2 cellular contexts compared by ENCODE assay signal in the genomic region with DNA sequence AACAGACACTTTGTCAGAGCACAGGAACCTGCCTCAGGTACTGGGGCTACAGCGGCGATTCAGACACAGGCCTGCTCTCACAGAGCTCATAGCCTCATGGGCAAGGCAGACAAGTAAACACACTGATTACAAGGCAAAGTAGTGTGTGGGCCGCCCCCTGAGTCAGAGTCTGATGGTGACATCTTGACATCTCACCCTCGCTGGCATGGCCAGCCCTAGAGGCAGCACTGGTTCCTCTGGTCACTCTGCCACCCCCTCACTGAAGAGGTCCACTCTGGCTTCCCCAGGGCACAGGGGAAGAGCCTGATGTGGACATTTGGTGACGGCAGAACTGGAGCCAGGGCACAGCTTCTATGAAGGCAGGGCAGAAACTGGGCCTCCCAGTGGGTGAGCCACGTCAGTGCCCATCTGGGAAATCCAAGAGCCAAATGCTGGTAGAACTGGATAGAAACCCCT.
A peak's percentile ranks its signal among the peaks of the same experiment; 100 is the strongest.
TF ChIP-seq lines count a peak whose summit lies in the region.

No MANE protein-coding gene starts in this region.

TF ChIP-seq in HCT116, 20 proteins besides CTCF, POLR2A, EP300 and RAD21:
- TF ChIP-seq ZNF274 (IDR thresholded peaks at IDR 0.05; ENCODE audit: low read depth, low read length): no peak
- no peak for TF ChIP-seq EGR1 (IDR thresholded peaks at IDR 0.05; ENCODE audit: low read depth)
- TF ChIP-seq POLR2AphosphoS5 (IDR thresholded peaks at IDR 0.05; ENCODE audit: low read depth, low read length): no peak
- TF ChIP-seq ELF1 (IDR thresholded peaks at IDR 0.05; ENCODE audit: borderline replicate concordance, low read depth): no peak
- no peak for TF ChIP-seq EZH2phosphoT487 (IDR thresholded peaks at IDR 0.05; ENCODE audit: borderline replicate concordance)
- no peak for TF ChIP-seq SIN3A (IDR thresholded peaks at IDR 0.05; ENCODE audit: low read depth)
- TF ChIP-seq TCF7L2 (IDR thresholded peaks at IDR 0.05; ENCODE audit: borderline replicate concordance, extremely low read depth, insufficient read depth, insufficient read length): no peak
- TF ChIP-seq EZH2 (IDR thresholded peaks at IDR 0.05): no peak
- no peak for TF ChIP-seq CEBPB (IDR thresholded peaks at IDR 0.05; ENCODE audit: low read depth)
- TF ChIP-seq SRF (IDR thresholded peaks at IDR 0.05; ENCODE audit: low read depth): no peak
- no peak for TF ChIP-seq MAX (IDR thresholded peaks at IDR 0.05)
- no peak for TF ChIP-seq ATF3 (IDR thresholded peaks at IDR 0.05)
- TF ChIP-seq CBX3 (IDR thresholded peaks at IDR 0.05; ENCODE audit: low read depth): no peak
- TF ChIP-seq JUND (IDR thresholded peaks at IDR 0.05): no peak

TF ChIP-seq in HepG2, 621 proteins besides CTCF, POLR2A, EP300 and RAD21 (continues in another document):
- TF ChIP-seq, protein P1, sequence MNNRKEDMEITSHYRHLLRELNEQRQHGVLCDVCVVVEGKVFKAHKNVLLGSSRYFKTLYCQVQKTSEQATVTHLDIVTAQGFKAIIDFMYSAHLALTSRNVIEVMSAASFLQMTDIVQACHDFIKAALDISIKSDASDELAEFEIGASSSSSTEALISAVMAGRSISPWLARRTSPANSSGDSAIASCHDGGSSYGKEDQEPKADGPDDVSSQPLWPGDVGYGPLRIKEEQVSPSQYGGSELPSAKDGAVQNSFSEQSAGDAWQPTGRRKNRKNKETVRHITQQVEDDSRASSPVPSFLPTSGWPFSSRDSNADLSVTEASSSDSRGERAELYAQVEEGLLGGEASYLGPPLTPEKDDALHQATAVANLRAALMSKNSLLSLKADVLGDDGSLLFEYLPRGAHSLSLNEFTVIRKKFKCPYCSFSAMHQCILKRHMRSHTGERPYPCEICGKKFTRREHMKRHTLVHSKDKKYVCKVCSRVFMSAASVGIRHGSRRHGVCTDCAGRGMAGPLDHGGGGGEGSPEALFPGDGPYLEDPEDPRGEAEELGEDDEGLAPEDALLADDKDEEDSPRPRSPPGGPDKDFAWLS (CRISPR knock-in tag; IDR thresholded peaks at IDR 0.05; ENCODE audit: borderline replicate concordance): 0 out of 2 replicates have a peak, but pooled peaks have one; percentile 52
- no peak for TF ChIP-seq ZBTB1 (CRISPR knock-in tag; IDR thresholded peaks at IDR 0.05; ENCODE audit: borderline replicate concordance)
- 0 out of 2 replicates have a peak, but pooled peaks have one; percentile 13 for TF ChIP-seq TBX3 (IDR thresholded peaks at IDR 0.05; ENCODE audit: borderline replicate concordance)
- TF ChIP-seq, protein P2, sequence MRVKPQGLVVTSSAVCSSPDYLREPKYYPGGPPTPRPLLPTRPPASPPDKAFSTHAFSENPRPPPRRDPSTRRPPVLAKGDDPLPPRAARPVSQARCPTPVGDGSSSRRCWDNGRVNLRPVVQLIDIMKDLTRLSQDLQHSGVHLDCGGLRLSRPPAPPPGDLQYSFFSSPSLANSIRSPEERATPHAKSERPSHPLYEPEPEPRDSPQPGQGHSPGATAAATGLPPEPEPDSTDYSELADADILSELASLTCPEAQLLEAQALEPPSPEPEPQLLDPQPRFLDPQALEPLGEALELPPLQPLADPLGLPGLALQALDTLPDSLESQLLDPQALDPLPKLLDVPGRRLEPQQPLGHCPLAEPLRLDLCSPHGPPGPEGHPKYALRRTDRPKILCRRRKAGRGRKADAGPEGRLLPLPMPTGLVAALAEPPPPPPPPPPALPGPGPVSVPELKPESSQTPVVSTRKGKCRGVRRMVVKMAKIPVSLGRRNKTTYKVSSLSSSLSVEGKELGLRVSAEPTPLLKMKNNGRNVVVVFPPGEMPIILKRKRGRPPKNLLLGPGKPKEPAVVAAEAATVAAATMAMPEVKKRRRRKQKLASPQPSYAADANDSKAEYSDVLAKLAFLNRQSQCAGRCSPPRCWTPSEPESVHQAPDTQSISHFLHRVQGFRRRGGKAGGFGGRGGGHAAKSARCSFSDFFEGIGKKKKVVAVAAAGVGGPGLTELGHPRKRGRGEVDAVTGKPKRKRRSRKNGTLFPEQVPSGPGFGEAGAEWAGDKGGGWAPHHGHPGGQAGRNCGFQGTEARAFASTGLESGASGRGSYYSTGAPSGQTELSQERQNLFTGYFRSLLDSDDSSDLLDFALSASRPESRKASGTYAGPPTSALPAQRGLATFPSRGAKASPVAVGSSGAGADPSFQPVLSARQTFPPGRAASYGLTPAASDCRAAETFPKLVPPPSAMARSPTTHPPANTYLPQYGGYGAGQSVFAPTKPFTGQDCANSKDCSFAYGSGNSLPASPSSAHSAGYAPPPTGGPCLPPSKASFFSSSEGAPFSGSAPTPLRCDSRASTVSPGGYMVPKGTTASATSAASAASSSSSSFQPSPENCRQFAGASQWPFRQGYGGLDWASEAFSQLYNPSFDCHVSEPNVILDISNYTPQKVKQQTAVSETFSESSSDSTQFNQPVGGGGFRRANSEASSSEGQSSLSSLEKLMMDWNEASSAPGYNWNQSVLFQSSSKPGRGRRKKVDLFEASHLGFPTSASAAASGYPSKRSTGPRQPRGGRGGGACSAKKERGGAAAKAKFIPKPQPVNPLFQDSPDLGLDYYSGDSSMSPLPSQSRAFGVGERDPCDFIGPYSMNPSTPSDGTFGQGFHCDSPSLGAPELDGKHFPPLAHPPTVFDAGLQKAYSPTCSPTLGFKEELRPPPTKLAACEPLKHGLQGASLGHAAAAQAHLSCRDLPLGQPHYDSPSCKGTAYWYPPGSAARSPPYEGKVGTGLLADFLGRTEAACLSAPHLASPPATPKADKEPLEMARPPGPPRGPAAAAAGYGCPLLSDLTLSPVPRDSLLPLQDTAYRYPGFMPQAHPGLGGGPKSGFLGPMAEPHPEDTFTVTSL (CRISPR knock-in tag; IDR thresholded peaks at IDR 0.05; ENCODE audit: borderline replicate concordance): peak; percentile 31; the same call in 1 of the 2 replicates
- TF ChIP-seq GATAD1 (CRISPR knock-in tag; IDR thresholded peaks at IDR 0.05): 0 out of 2 replicates have a peak, but pooled peaks have one; percentile 37
- TF ChIP-seq ZSCAN20 (CRISPR knock-in tag; IDR thresholded peaks at IDR 0.05; ENCODE audit: borderline replicate concordance): 0 out of 2 replicates have a peak, but pooled peaks have one; percentile 20
- 0 out of 2 replicates have a peak, but pooled peaks have one; percentile 43 for TF ChIP-seq ZNF264 (CRISPR knock-in tag; IDR thresholded peaks at IDR 0.05)
- TF ChIP-seq, protein P3, sequence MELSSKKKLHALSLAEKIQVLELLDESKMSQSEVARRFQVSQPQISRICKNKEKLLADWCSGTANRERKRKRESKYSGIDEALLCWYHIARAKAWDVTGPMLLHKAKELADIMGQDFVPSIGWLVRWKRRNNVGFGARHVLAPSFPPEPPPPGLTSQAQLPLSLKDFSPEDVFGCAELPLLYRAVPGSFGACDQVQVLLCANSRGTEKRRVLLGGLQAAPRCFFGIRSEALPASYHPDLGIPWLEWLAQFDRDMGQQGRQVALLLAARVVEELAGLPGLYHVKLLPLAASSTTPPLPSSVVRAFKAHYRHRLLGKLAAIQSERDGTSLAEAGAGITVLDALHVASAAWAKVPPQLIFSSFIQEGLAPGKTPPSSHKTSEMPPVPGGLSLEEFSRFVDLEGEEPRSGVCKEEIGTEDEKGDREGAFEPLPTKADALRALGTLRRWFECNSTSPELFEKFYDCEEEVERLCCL (CRISPR knock-in tag; IDR thresholded peaks at IDR 0.05; ENCODE audit: borderline replicate concordance): no peak
- no peak for TF ChIP-seq ZNF737 (CRISPR knock-in tag; IDR thresholded peaks at IDR 0.05; ENCODE audit: borderline replicate concordance)
- TF ChIP-seq SAP130 (CRISPR knock-in tag; IDR thresholded peaks at IDR 0.05; ENCODE audit: low read depth): peak; percentile 96
- TF ChIP-seq TRIM24 (CRISPR knock-in tag; IDR thresholded peaks at IDR 0.05): no peak
- TF ChIP-seq AHR (CRISPR knock-in tag; IDR thresholded peaks at IDR 0.05): no peak
- TF ChIP-seq, protein P4, sequence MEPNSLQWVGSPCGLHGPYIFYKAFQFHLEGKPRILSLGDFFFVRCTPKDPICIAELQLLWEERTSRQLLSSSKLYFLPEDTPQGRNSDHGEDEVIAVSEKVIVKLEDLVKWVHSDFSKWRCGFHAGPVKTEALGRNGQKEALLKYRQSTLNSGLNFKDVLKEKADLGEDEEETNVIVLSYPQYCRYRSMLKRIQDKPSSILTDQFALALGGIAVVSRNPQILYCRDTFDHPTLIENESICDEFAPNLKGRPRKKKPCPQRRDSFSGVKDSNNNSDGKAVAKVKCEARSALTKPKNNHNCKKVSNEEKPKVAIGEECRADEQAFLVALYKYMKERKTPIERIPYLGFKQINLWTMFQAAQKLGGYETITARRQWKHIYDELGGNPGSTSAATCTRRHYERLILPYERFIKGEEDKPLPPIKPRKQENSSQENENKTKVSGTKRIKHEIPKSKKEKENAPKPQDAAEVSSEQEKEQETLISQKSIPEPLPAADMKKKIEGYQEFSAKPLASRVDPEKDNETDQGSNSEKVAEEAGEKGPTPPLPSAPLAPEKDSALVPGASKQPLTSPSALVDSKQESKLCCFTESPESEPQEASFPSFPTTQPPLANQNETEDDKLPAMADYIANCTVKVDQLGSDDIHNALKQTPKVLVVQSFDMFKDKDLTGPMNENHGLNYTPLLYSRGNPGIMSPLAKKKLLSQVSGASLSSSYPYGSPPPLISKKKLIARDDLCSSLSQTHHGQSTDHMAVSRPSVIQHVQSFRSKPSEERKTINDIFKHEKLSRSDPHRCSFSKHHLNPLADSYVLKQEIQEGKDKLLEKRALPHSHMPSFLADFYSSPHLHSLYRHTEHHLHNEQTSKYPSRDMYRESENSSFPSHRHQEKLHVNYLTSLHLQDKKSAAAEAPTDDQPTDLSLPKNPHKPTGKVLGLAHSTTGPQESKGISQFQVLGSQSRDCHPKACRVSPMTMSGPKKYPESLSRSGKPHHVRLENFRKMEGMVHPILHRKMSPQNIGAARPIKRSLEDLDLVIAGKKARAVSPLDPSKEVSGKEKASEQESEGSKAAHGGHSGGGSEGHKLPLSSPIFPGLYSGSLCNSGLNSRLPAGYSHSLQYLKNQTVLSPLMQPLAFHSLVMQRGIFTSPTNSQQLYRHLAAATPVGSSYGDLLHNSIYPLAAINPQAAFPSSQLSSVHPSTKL (CRISPR knock-in tag; IDR thresholded peaks at IDR 0.05): peak; percentile 87
- peak; percentile 8; the same call in 1 of the 2 replicates for TF ChIP-seq MAFF (IDR thresholded peaks at IDR 0.05; ENCODE audit: low read depth, low read length)
- TF ChIP-seq ZNF12 (CRISPR knock-in tag; IDR thresholded peaks at IDR 0.05): peak; percentile 76; the same call in 1 of the 2 replicates
- peak; percentile 40 for TF ChIP-seq ZBTB38 (CRISPR knock-in tag; IDR thresholded peaks at IDR 0.05)
- peak; percentile 75 for TF ChIP-seq MEIS2 (CRISPR knock-in tag; IDR thresholded peaks at IDR 0.05)
- no peak for TF ChIP-seq ZNF543 (CRISPR knock-in tag; IDR thresholded peaks at IDR 0.05)
- TF ChIP-seq ZSCAN9 (CRISPR knock-in tag; IDR thresholded peaks at IDR 0.05; ENCODE audit: borderline replicate concordance): peak; percentile 68; the same call in 1 of the 2 replicates
- no peak for TF ChIP-seq ZBTB39 (CRISPR knock-in tag; IDR thresholded peaks at IDR 0.05)
- TF ChIP-seq ZFP36L2 (CRISPR knock-in tag; IDR thresholded peaks at IDR 0.05): no peak
- TF ChIP-seq, protein P5, sequence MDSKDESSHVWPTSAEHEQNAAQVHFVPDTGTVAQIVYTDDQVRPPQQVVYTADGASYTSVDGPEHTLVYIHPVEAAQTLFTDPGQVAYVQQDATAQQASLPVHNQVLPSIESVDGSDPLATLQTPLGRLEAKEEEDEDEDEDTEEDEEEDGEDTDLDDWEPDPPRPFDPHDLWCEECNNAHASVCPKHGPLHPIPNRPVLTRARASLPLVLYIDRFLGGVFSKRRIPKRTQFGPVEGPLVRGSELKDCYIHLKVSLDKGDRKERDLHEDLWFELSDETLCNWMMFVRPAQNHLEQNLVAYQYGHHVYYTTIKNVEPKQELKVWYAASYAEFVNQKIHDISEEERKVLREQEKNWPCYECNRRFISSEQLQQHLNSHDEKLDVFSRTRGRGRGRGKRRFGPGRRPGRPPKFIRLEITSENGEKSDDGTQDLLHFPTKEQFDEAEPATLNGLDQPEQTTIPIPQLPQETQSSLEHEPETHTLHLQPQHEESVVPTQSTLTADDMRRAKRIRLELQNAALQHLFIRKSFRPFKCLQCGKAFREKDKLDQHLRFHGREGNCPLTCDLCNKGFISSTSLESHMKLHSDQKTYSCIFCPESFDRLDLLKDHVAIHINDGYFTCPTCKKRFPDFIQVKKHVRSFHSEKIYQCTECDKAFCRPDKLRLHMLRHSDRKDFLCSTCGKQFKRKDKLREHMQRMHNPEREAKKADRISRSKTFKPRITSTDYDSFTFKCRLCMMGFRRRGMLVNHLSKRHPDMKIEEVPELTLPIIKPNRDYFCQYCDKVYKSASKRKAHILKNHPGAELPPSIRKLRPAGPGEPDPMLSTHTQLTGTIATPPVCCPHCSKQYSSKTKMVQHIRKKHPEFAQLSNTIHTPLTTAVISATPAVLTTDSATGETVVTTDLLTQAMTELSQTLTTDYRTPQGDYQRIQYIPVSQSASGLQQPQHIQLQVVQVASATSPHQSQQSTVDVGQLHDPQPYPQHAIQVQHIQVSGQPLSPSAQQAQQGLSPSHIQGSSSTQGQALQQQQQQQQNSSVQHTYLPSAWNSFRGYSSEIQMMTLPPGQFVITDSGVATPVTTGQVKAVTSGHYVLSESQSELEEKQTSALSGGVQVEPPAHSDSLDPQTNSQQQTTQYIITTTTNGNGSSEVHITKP (CRISPR knock-in tag; IDR thresholded peaks at IDR 0.05; ENCODE audit: low read depth): peak; percentile 70; the same call in 1 of the 2 replicates
- TF ChIP-seq ZNF205 (CRISPR knock-in tag; IDR thresholded peaks at IDR 0.05): peak; percentile 53; the same call in 1 of the 2 replicates
- peak; percentile 90 for TF ChIP-seq FOXA3 (CRISPR knock-in tag; IDR thresholded peaks at IDR 0.05)
- TF ChIP-seq HES4 (CRISPR knock-in tag; IDR thresholded peaks at IDR 0.05; ENCODE audit: borderline replicate concordance): 0 out of 2 replicates have a peak, but pooled peaks have one; percentile 21
- TF ChIP-seq DMAP1 (CRISPR knock-in tag; IDR thresholded peaks at IDR 0.05): no peak
- TF ChIP-seq ZNF335 (CRISPR knock-in tag; IDR thresholded peaks at IDR 0.05): peak; percentile 73; the same call in 1 of the 2 replicates
- TF ChIP-seq ZNF280B (CRISPR knock-in tag; IDR thresholded peaks at IDR 0.05; ENCODE audit: borderline replicate concordance): 0 out of 2 replicates have a peak, but pooled peaks have one; percentile 65
